16 cellular contexts compared by ENCODE assay signal in the genomic region with DNA sequence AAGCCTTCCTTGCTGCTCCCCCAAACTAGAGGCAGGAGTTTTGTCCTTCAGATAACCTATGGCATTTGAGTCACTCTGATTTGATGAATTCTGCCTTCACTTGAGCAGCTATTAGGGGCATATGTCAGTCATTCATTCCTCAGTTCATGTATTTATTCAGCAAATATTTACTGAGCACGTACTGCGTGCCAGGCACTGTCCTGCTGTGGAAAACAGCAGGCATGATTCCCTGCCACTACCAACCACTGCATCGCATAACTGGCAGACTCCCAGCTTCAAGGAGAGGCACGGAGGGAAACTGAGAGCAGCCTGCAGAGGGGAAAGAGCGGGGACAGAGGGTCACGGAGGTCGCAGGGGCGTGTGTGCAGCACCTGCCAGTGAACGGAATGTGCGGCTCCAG. TPM values are rescaled to one million over a fixed set of nuclear protein-coding genes. Genes with fewer than 3 reads are reported as not detected.
DNase-seq lines count a peak whose midpoint lies in the region; ATAC-seq and TF ChIP-seq lines count a peak whose summit lies in the region.
"Had no signal": no experiment of that assay in that cellular context is flagged by ENCODE, and none has a peak within 500 bp of the region (broad histone marks: within the 10 kb centered on the region; RNA-seq: fewer than 3 reads in every experiment).

No MANE protein-coding gene starts in this region.

- peak overlapping the region; percentile 61 for H3K27ac Mint-ChIP-seq in type B pancreatic cell

- TF ChIP-seq CTCF in Peyer's patch (IDR thresholded peaks at IDR 0.05), result no peak
- TF ChIP-seq CTCF in right lobe of liver (IDR thresholded peaks at IDR 0.05), result no peak
- TF ChIP-seq CTCF in type B pancreatic cell (conservative IDR thresholded peaks at IDR 0.05), result no peak

- H3K4me3 ChIP-seq in Peyer's patch (no peak overlapping the region), right lobe of liver (no peak overlapping the region)
- H3K4me3 ChIP-seq: SJSA1 had no signal

- intact Hi-C loops in right lobe of liver (cut with DNase I), result no loop called here

- WGBS in right lobe of liver (ENCODE audit: insufficient coverage, low coverage, low lambda C conversion rate, missing lambda C conversion rate), result 27% methylated on average over 10 of the region's 10 CpGs

- H3K4me1 Mint-ChIP-seq in type B pancreatic cell (ENCODE audit: unreplicated experiment), result no peaks in the 10 kb centered on the region

- H3K4me1 ChIP-seq in Peyer's patch (peaks cover 0 to 18% (median 0%) of the 10 kb centered on the region in 4 donors), right lobe of liver (peaks cover 0 to 87% (median 39%) of the 10 kb centered on the region in 4 donors)

- H3K9me3 ChIP-seq in Peyer's patch (no peaks in the 10 kb centered on the region), right lobe of liver (no peaks in the 10 kb centered on the region)
- H3K9me3 ChIP-seq: SJSA1 had no signal

- H3K9me3 Mint-ChIP-seq in type B pancreatic cell, result no peaks in the 10 kb centered on the region

- H3K36me3 Mint-ChIP-seq in type B pancreatic cell, result peaks cover 5% of the 10 kb centered on the region

- TF ChIP-seq POLR2A in Peyer's patch (IDR thresholded peaks at IDR 0.05) (peak in 1 of 2 donors; percentile 7), right lobe of liver (IDR thresholded peaks at IDR 0.05) (no peak)

- DNase-seq in NCI-H345 (lab: John Stamatoyannopoulos, UW), result peak; percentile 10
- no peak for DNase-seq in NCI-H345 treated with DMSO at 0.1 percent for 48 hours (lab: John Stamatoyannopoulos, UW; ENCODE audit: unreplicated experiment)
- peak in 1 of 3 donors; percentile 43 for DNase-seq in Peyer's patch
- DNase-seq in right lobe of liver, result peak; percentile 63 to 81 (median 79)
- no peak for DNase-seq in type B pancreatic cell (ENCODE audit: extremely low spot score, unreplicated experiment)
- DNase-seq in effector CD8-positive, alpha-beta T cell (lab: John Stamatoyannopoulos, UW), result no peak
- no peak for DNase-seq in glomerular visceral epithelial cell (ENCODE audit: extremely low spot score)
- DNase-seq: 8988T, C1 segment of cervical spinal cord, HCEC 1CT, NCI-H1092, OCI-M1, SW 1271 had no signal

- ATAC-seq in right lobe of liver, result peak; percentile 76 to 85 (median 84)
- ATAC-seq in HG02981 (IDR thresholded peaks at IDR 0.05; ENCODE audit: unreplicated experiment), result no peak

- peaks cover 0 to 13% (median 0%) of the 10 kb centered on the region in 3 donors for H3K36me3 ChIP-seq in Peyer's patch
- H3K36me3 ChIP-seq in right lobe of liver, result peaks cover 0 to 6% (median 2%) of the 10 kb centered on the region in 4 donors
- H3K36me3 ChIP-seq: SJSA1 had no signal

- H3K27ac ChIP-seq in Peyer's patch, result peak overlapping the region in 3 of 4 donors; percentile 21 to 71 (median 61)
- H3K27ac ChIP-seq in right lobe of liver, result peak overlapping the region in 2 of 3 donors; percentile 19 to 60
- H3K27ac ChIP-seq: RWPE1, SJSA1 had no signal

- H3K27me3 Mint-ChIP-seq in type B pancreatic cell, result no peaks in the 10 kb centered on the region

- no peak overlapping the region for H3K4me3 Mint-ChIP-seq in type B pancreatic cell

- H3K27me3 ChIP-seq in Peyer's patch (no peaks in the 10 kb centered on the region), right lobe of liver (no peaks in the 10 kb centered on the region)
- H3K27me3 ChIP-seq: SJSA1 had no signal

RNA-seq across cellular contexts. Expression of gene PPARA, which starts 12.4 kb away (rescaled TPM):
- total RNA-seq in Peyer's patch, result 100 to 1,000 TPM in 3 of 4 donors, 10 to 100 TPM in 1; 21.5 to 231 (median 189) TPM
- 100 to 1,000 TPM in 3 of 6 experiments, 10 to 100 TPM in 3; 64.4 to 152 (median 95.1) TPM for total RNA-seq in right lobe of liver
- total RNA-seq in type B pancreatic cell (ENCODE audit: low replicate concordance), result 22.7 and 22.9 TPM in 2 replicates

Comparison
In these comparisons a context has a peak if more than half of its experiments do, and no peak if none do; other contexts are left out.
1. DNase-seq: peak in NCI-H345 (single experiment) and right lobe of liver (3 of 3); none in NCI-H345 treated with DMSO at 0.1 percent for 48 hours (single experiment), type B pancreatic cell (single experiment), effector CD8-positive, alpha-beta T cell (single experiment) and glomerular visceral epithelial cell (single experiment).